8 cellular contexts compared by ENCODE assay signal in genomic region chr3:167406876-167407492, GRCh38. TPM values are rescaled to one million over a fixed set of nuclear protein-coding genes. Genes with fewer than 3 reads are reported as not detected.
DNase-seq lines count a peak whose midpoint lies in the region; ATAC-seq and TF ChIP-seq lines count a peak whose summit lies in the region.

No MANE protein-coding gene starts in this region.

- TF ChIP-seq EP300 in sigmoid colon (IDR thresholded peaks at IDR 0.05): no peak

- intact Hi-C loops in IMR-90 (cut with micrococcal nuclease): no loop called here
- intact Hi-C loops in sigmoid colon (cut with DNase I): loop anchor here (10.0 kb wide), 1 partner anchor 278 kb away; no protein-coding TSS in a partner anchor

- H3K9ac ChIP-seq in IMR-90 (ENCODE audit: low read depth, low read length): no peak overlapping the region
- no peak overlapping the region for H3K9ac ChIP-seq in OCI-LY3 (ENCODE audit: low read length)

- H3K79me1 ChIP-seq in IMR-90 (ENCODE audit: low read depth in 1 of 2, low read length in 2 of 2): no peaks in the 10 kb centered on the region

- H3K4me3 ChIP-seq in IMR-90 (ENCODE audit: insufficient read depth, low read depth, low read length): no peak overlapping the region
- H3K4me3 ChIP-seq in OCI-LY3 (ENCODE audit: low read length): no peak overlapping the region
- no peak overlapping the region for H3K4me3 ChIP-seq in sigmoid colon

- in situ Hi-C loops in IMR-90 (cut with MboI; ENCODE audit: low sequenced_read_pairs): no loop called here

- H3K27ac ChIP-seq in IMR-90 (ENCODE audit: insufficient read depth, low read length): no peak overlapping the region
- no peak overlapping the region for H3K27ac ChIP-seq in OCI-LY3 (ENCODE audit: low read length)
- no peak overlapping the region for H3K27ac ChIP-seq in sigmoid colon

- H4K20me1 ChIP-seq in IMR-90 (ENCODE audit: insufficient read depth, low read length): no peaks in the 10 kb centered on the region
- H4K20me1 ChIP-seq in OCI-LY3 (ENCODE audit: insufficient read depth, low read length): no peaks in the 10 kb centered on the region

- TF ChIP-seq CTCF in IMR-90 (conservative IDR thresholded peaks at IDR 0.05; ENCODE audit: low read depth, low read length): peak; percentile 26; the same call in 1 of the 2 replicates
- peak; percentile 75 for TF ChIP-seq CTCF in OCI-LY3 (IDR thresholded peaks at IDR 0.05; ENCODE audit: low read depth, low read length)
- no peak for TF ChIP-seq CTCF in endothelial cell (IDR thresholded peaks at IDR 0.05; ENCODE audit: unreplicated experiment)
- no peak for TF ChIP-seq CTCF in sigmoid colon (IDR thresholded peaks at IDR 0.05)

- H3K4me1 Mint-ChIP-seq in endothelial cell (ENCODE audit: unreplicated experiment): no peaks in the 10 kb centered on the region

- H2BK5ac ChIP-seq in IMR-90 (ENCODE audit: low read depth, low read length, poor library complexity, severe bottlenecking): no peak overlapping the region

- H3K36me3 Mint-ChIP-seq in endothelial cell (ENCODE audit: low read depth, unreplicated experiment): no peaks in the 10 kb centered on the region

- H2AFZ ChIP-seq in IMR-90 (replicated peaks; ENCODE audit: low read length, poor library complexity) (no peak overlapping the region), OCI-LY3 (ENCODE audit: low read depth, low read length) (no peak overlapping the region)

- H3K79me2 ChIP-seq in OCI-LY3 (ENCODE audit: low read length): no peaks in the 10 kb centered on the region

- no peak overlapping the region for H2AK9ac ChIP-seq in IMR-90 (replicated peaks; ENCODE audit: low read depth, low read length, poor library complexity)

- POLR2A ChIA-PET in IMR-90 (lab: Charles Lee; ENCODE audit: unreplicated experiment): no interaction called here

- H2BK15ac ChIP-seq in IMR-90 (ENCODE audit: low read depth, low read length): no peak overlapping the region

- H3K4ac ChIP-seq in IMR-90 (ENCODE audit: low read depth, low read length): no peak overlapping the region

- BruUV-seq in IMR-90 (replicated peaks; lab: Mats Ljungman, UMichigan): no TSS peak

- no peak overlapping the region for H3K56ac ChIP-seq in IMR-90 (ENCODE audit: extremely low read depth, insufficient read depth, low read length)

- ATAC-seq in IMR-90 (ENCODE audit: low read depth): no peak

- H4K8ac ChIP-seq in IMR-90 (ENCODE audit: low read depth in 2 of 2, low read length in 2 of 2): no peak overlapping the region

- no peak overlapping the region for H4K5ac ChIP-seq in IMR-90 (ENCODE audit: low read depth, low read length)

- H2AK5ac ChIP-seq in IMR-90 (ENCODE audit: low read depth, low read length): no peak overlapping the region

- H3K9me3 Mint-ChIP-seq in endothelial cell (ENCODE audit: unreplicated experiment): no peaks in the 10 kb centered on the region

- no peak overlapping the region for H2BK120ac ChIP-seq in IMR-90 (ENCODE audit: low read depth, low read length)

- no peak overlapping the region for H3K14ac ChIP-seq in IMR-90 (replicated peaks; ENCODE audit: low read depth, low read length)

- H4K91ac ChIP-seq in IMR-90 (ENCODE audit: insufficient read depth, low read depth, low read length): no peak overlapping the region

- H3K4me1 ChIP-seq in IMR-90 (ENCODE audit: control insufficient read depth, insufficient read depth, low read length) (no peaks in the 10 kb centered on the region), OCI-LY3 (ENCODE audit: low read length) (no peaks in the 10 kb centered on the region), sigmoid colon (no peaks in the 10 kb centered on the region)

- peak; percentile 30 for DNase-seq in GM03348 (ENCODE audit: low spot score)
- DNase-seq in IMR-90: peak; percentile 15
- peak; percentile 56 for DNase-seq in endothelial cell (ENCODE audit: low spot score)
- peak; percentile 85 for DNase-seq in midbrain (lab: John Stamatoyannopoulos, UW)
- DNase-seq in activated CD4-positive, alpha-beta T cell treated with anti-CD3 and anti-CD28 coated beads, Interleukin-2, amount 50 U/mL, for 1 hour: no peak
- DNase-seq in activated gamma-delta T cell treated with Interleukin-2 at 50 U/mL for 16 hours: no peak
- DNase-seq in sigmoid colon: no peak

- H3K23ac ChIP-seq in IMR-90 (ENCODE audit: low read depth, low read length): no peak overlapping the region

- no peak overlapping the region for H3K18ac ChIP-seq in IMR-90 (ENCODE audit: low read depth, low read length)

- dilution Hi-C loops in IMR-90 (cut with HindIII; ENCODE audit: low sequenced_read_pairs, unreplicated experiment): no loop called here

- no peaks in the 10 kb centered on the region for H3K9me1 ChIP-seq in IMR-90 (ENCODE audit: insufficient read depth, low read length)

- H3K4me3 Mint-ChIP-seq in endothelial cell (ENCODE audit: unreplicated experiment): no peak overlapping the region

- H3K27ac Mint-ChIP-seq in endothelial cell (ENCODE audit: unreplicated experiment): no peak overlapping the region

- H3K36me3 ChIP-seq in IMR-90 (ENCODE audit: control insufficient read depth, insufficient read depth, low read length): no peaks in the 10 kb centered on the region
- H3K36me3 ChIP-seq in OCI-LY3 (replicated peaks; ENCODE audit: low read depth, low read length): no peaks in the 10 kb centered on the region
- H3K36me3 ChIP-seq in sigmoid colon: no peaks in the 10 kb centered on the region

- H2BK20ac ChIP-seq in IMR-90 (ENCODE audit: low read depth, low read length): no peak overlapping the region

- TF ChIP-seq POLR2A in IMR-90 (IDR thresholded peaks at IDR 0.05; ENCODE audit: low read depth, low read length): no peak
- TF ChIP-seq POLR2A in sigmoid colon (IDR thresholded peaks at IDR 0.05): no peak

- peak; percentile 36 for TF ChIP-seq RAD21 in IMR-90 (IDR thresholded peaks at IDR 0.05; ENCODE audit: low read length)

- H3K9me3 ChIP-seq in IMR-90 (ENCODE audit: control insufficient read depth, insufficient read depth, low read length) (no peaks in the 10 kb centered on the region; the same call in 1 of the 2 replicates), OCI-LY3 (ENCODE audit: insufficient read depth, low read length) (no peaks in the 10 kb centered on the region), sigmoid colon (no peaks in the 10 kb centered on the region)

- H3K27me3 ChIP-seq in IMR-90 (ENCODE audit: control insufficient read depth, insufficient read depth, low read length): no peaks in the 10 kb centered on the region
- H3K27me3 ChIP-seq in OCI-LY3 (ENCODE audit: low read depth, low read length): no peaks in the 10 kb centered on the region
- no peaks in the 10 kb centered on the region for H3K27me3 ChIP-seq in sigmoid colon

- no CpG with 5 or more reads among the region's 3 CpGs for WGBS in IMR-90 (ENCODE audit: extremely low coverage in 2 of 2, insufficient read length in 1 of 2), 2 experiments
- WGBS in sigmoid colon, 2 donors: 58 to 70% methylated on average over 3 of the region's 3 CpGs

- H3K4me2 ChIP-seq in IMR-90 (ENCODE audit: low read depth, low read length) (no peak overlapping the region), OCI-LY3 (ENCODE audit: low read length) (no peak overlapping the region)

- no peaks in the 10 kb centered on the region for H3K27me3 Mint-ChIP-seq in endothelial cell (ENCODE audit: unreplicated experiment)

- CTCF ChIA-PET in IMR-90 (lab: Yijun Ruan, JAX): no interaction called here

TF ChIP-seq in IMR-90, 13 proteins besides CTCF, POLR2A, EP300 and RAD21:
- TF ChIP-seq, protein P1, sequence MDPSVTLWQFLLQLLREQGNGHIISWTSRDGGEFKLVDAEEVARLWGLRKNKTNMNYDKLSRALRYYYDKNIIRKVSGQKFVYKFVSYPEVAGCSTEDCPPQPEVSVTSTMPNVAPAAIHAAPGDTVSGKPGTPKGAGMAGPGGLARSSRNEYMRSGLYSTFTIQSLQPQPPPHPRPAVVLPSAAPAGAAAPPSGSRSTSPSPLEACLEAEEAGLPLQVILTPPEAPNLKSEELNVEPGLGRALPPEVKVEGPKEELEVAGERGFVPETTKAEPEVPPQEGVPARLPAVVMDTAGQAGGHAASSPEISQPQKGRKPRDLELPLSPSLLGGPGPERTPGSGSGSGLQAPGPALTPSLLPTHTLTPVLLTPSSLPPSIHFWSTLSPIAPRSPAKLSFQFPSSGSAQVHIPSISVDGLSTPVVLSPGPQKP (IDR thresholded peaks at IDR 0.05; ENCODE audit: borderline replicate concordance, low read depth, low read length): no peak
- TF ChIP-seq USF2 (IDR thresholded peaks at IDR 0.05; ENCODE audit: low read depth, low read length) (no peak), BHLHE40 (IDR thresholded peaks at IDR 0.05; ENCODE audit: low read depth, low read length) (no peak), MXI1 (IDR thresholded peaks at IDR 0.05; ENCODE audit: borderline replicate concordance, low read depth, low read length) (no peak), CEBPB (IDR thresholded peaks at IDR 0.05; ENCODE audit: low read depth, low read length) (no peak), CHD1 (IDR thresholded peaks at IDR 0.05; ENCODE audit: low read depth, low read length) (no peak), RCOR1 (IDR thresholded peaks at IDR 0.05; ENCODE audit: insufficient replicate concordance, low read length) (no peak), MAFK (IDR thresholded peaks at IDR 0.05; ENCODE audit: low read depth, low read length) (no peak), FOS (IDR thresholded peaks at IDR 0.05; ENCODE audit: low read depth, low read length) (no peak), MAZ (IDR thresholded peaks at IDR 0.05; ENCODE audit: borderline replicate concordance, low read depth, low read length) (no peak), RFX5 (IDR thresholded peaks at IDR 0.05; ENCODE audit: low read depth, low read length) (no peak), NFE2L2 (IDR thresholded peaks at IDR 0.05; ENCODE audit: low read depth, low read length) (no peak), SMC3 (IDR thresholded peaks at IDR 0.05; ENCODE audit: low read depth, low read length) (no peak)
TF ChIP-seq in IMR-90: peak in this region for 0.

RNA-seq across cellular contexts. Expression of gene ZBBX, which starts 26.9 kb away (rescaled TPM):
- not detected in 2 replicates for total RNA-seq in IMR-90 (2012; rRNA removed)
- not detected in 2 replicates for polyA plus RNA-seq in IMR-90 (2012; rRNA removed)
- polyA plus RNA-seq in IMR-90 (2012; cell fraction: cytosol; rRNA removed): not detected in 2 replicates
- polyA plus RNA-seq in IMR-90 (2012; cell fraction: nucleus; rRNA removed; ENCODE audit: low replicate concordance): not detected in 2 replicates
- total RNA-seq in endothelial cell (ENCODE audit: unreplicated experiment): 3.2 TPM
- not detected for total RNA-seq in sigmoid colon
- polyA plus RNA-seq in sigmoid colon: not detected

Comparison
In these comparisons a context has a peak if more than half of its experiments do, and no peak if none do; other contexts are left out.
1. DNase-seq: peak in GM03348 (single experiment), IMR-90 (single experiment), endothelial cell (single experiment) and midbrain (single experiment); none in activated CD4-positive, alpha-beta T cell treated with anti-CD3 and anti-CD28 coated beads, Interleukin-2, amount 50 U/mL, for 1 hour (single experiment), activated gamma-delta T cell treated with Interleukin-2 at 50 U/mL for 16 hours (single experiment) and sigmoid colon (single experiment).
2. CTCF ChIP-seq: peak in IMR-90 (single experiment) and OCI-LY3 (single experiment); none in endothelial cell (single experiment) and sigmoid colon (0 of 4).